In the genomic region with DNA sequence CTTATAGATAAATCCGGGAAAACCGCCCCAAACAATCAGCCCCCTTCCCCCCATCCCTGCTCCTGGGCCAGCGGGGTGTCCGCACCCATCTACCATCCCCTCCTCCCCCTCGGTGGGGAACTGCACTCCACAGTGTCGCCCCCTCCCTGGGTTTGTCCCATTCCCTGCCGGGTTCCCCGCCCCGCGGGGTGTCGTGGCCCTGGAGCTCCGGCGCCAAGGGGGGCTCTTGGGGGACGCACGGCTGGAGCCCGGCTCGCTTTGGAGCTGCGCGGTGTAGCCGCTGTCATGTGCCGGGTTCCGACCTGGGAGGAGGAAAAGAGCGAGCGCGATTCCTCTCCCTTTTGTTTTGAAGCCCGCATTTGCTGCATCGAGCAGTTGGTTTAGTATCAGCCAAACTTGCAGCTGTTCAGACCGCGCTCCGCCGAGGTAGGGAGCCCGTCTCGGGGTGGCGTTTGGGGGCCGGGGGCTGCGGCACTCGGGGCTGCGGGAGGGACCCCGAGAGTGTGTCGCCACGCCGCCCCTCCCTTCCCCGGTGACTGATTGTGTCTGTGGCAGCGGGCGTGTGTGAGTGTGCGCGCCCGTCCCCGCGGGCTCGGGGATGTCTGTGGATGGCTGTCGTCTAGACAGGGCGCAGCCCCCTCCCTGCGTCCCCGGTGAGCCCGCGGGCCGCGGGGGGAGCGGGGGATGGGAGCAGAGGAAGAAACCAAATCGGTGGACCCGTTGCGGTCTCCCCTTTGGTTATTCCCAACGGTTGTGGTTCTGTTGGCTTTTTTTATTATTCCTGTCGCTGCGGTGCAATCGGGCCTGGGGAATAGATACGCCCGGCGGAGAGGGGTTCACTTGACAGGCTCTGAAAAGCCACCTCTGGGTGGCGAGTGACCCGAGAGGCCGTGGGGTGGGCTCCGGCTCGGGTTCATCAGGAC, we compare ENCODE assay signal across 9 cellular contexts. TPM values are rescaled to one million over a fixed set of nuclear protein-coding genes. Genes with fewer than 3 reads are reported as not detected.
DNase-seq lines count a peak whose midpoint lies in the region; ATAC-seq, FAIRE-seq and TF ChIP-seq lines count a peak whose summit lies in the region.
"Had no signal": no experiment of that assay in that cellular context is flagged by ENCODE, and none has a peak within 500 bp of the region (broad histone marks: within the 10 kb centered on the region; RNA-seq: fewer than 3 reads in every experiment).

No MANE protein-coding gene starts in this region.

- TF ChIP-seq EP300 in A549 (IDR thresholded peaks at IDR 0.05), result no peak

- H3K4me1 ChIP-seq in A549 (peaks cover 34% of the 10 kb centered on the region), OCI-LY7 (ENCODE audit: insufficient read depth, low read length, poor library complexity, severe bottlenecking) (no peaks in the 10 kb centered on the region), foreskin keratinocyte (peaks cover 12% of the 10 kb centered on the region), upper lobe of right lung (peaks cover 7% of the 10 kb centered on the region)

- POLR2A ChIA-PET in A549 (lab: Yijun Ruan, JAX), result no interaction called here
- POLR2A ChIA-PET in OCI-LY7 (lab: Charles Lee), result no interaction called here

- H2AFZ ChIP-seq in OCI-LY7 (ENCODE audit: low read length), result no peak overlapping the region

- CTCF ChIA-PET in A549 (lab: Yijun Ruan, JAX), result interaction anchor here (0.8 kb wide), 2 partner anchors 64 to 513 kb away, joined by 3 to 5 read pairs; no protein-coding TSS in a partner anchor
- CTCF ChIA-PET in OCI-LY7 (lab: Charles Lee; ENCODE audit: unreplicated experiment), result interaction anchor here (0.7 kb wide), 1 partner anchor 96 kb away, joined by 5 read pairs; no protein-coding TSS in a partner anchor
- CTCF ChIA-PET in activated naive CD4-positive, alpha-beta T cell treated with anti-CD3 and anti-CD28 coated beads for 36 hours (lab: Charles Lee), result no interaction called here

- WGBS in A549 (ENCODE audit: missing lambda C conversion rate), result 0% methylated on average over 12 of the region's 75 CpGs

- TF ChIP-seq POLR2A in A549 (IDR thresholded peaks at IDR 0.05; ENCODE audit: low read length), result no peak

- TF ChIP-seq CTCF in A549 (IDR thresholded peaks at IDR 0.05) (no peak), GM20000 (IDR thresholded peaks at IDR 0.05; ENCODE audit: extremely low read depth, missing control alignments) (no peak), OCI-LY7 (conservative IDR thresholded peaks at IDR 0.05; ENCODE audit: low read length) (no peak), foreskin keratinocyte (conservative IDR thresholded peaks at IDR 0.05) (no peak), nephron (IDR thresholded peaks at IDR 0.05; ENCODE audit: unreplicated experiment in 3 of 3) (no peak), upper lobe of right lung (IDR thresholded peaks at IDR 0.05) (no peak)

- H3K79me2 ChIP-seq in OCI-LY7 (ENCODE audit: insufficient read depth, low read depth, low read length), result no peaks in the 10 kb centered on the region

- H3K27me3 ChIP-seq in foreskin keratinocyte (no peaks in the 10 kb centered on the region), upper lobe of right lung (no peaks in the 10 kb centered on the region)

- H3K4me3 Mint-ChIP-seq in activated naive CD4-positive, alpha-beta T cell treated with anti-CD3 and anti-CD28 coated beads for 36 hours, result peak overlapping the region; percentile 87
- peak overlapping the region; percentile 94 to 97 (median 95) for H3K4me3 Mint-ChIP-seq in nephron

- no peak for TF ChIP-seq RAD21 in A549 (conservative IDR thresholded peaks at IDR 0.05 in 1 of 2, IDR thresholded peaks at IDR 0.05 in 1 of 2)

- no peaks in the 10 kb centered on the region for H4K20me1 ChIP-seq in OCI-LY7 (ENCODE audit: insufficient read depth, low read length)

- H3K27me3 Mint-ChIP-seq in activated naive CD4-positive, alpha-beta T cell treated with anti-CD3 and anti-CD28 coated beads for 36 hours (ENCODE audit: low read depth), result peaks cover 17% of the 10 kb centered on the region
- H3K27me3 Mint-ChIP-seq in nephron (ENCODE audit: low read depth), result peaks cover 14% of the 10 kb centered on the region

- H3K4me2 ChIP-seq in A549 (peak overlapping the region; percentile 81), OCI-LY7 (ENCODE audit: low read length) (peak overlapping the region; percentile 44; the same call in 1 of the 2 replicates)

- peak overlapping the region; percentile 84 to 98 for H3K27ac ChIP-seq in A549
- H3K27ac ChIP-seq in OCI-LY7 (ENCODE audit: low read depth, low read length, poor library complexity, severe bottlenecking), result no peak overlapping the region
- peak overlapping the region; percentile 68 for H3K27ac ChIP-seq in foreskin keratinocyte
- H3K27ac ChIP-seq in upper lobe of right lung, result peak overlapping the region; percentile 76

- H3K4me3 ChIP-seq in A549 (peak overlapping the region; percentile 82), OCI-LY7 (ENCODE audit: low read depth, low read length, poor library complexity, severe bottlenecking) (no peak overlapping the region), upper lobe of right lung (peak overlapping the region; percentile 75)

- peak; percentile 8 to 39 for DNase-seq in A549 (ENCODE audit: low read depth in 1 of 2, low spot score in 1 of 2)
- DNase-seq in GM20000 (ENCODE audit: low spot score), result peak; percentile 60
- no peak for DNase-seq in OCI-LY7 (ENCODE audit: low spot score)
- peak; percentile 37 for DNase-seq in activated naive CD4-positive, alpha-beta T cell treated with anti-CD3 and anti-CD28 coated beads for 36 hours
- DNase-seq in foreskin keratinocyte, result peak in 1 of 2 donors; percentile 61
- peak; percentile 76 for DNase-seq in upper lobe of right lung

- no TSS peak for BruUV-seq in OCI-LY7 (replicated peaks; lab: Mats Ljungman, UMichigan)

- no peaks in the 10 kb centered on the region for H3K9me3 ChIP-seq in A549
- H3K9me3 ChIP-seq in OCI-LY7 (ENCODE audit: low read length), result no peaks in the 10 kb centered on the region
- H3K9me3 ChIP-seq in upper lobe of right lung, result no peaks in the 10 kb centered on the region

- no peaks in the 10 kb centered on the region for H3K9me2 ChIP-seq in OCI-LY7 (ENCODE audit: insufficient read depth, low read length)

- ATAC-seq in A549 (peak; percentile 45 to 55), foreskin keratinocyte (peak; percentile 38), upper lobe of right lung (peak; percentile 6), GM21529 (IDR thresholded peaks at IDR 0.05; ENCODE audit: unreplicated experiment) (no peak)

- H3K9me3 Mint-ChIP-seq in activated naive CD4-positive, alpha-beta T cell treated with anti-CD3 and anti-CD28 coated beads for 36 hours, result no peaks in the 10 kb centered on the region
- no peaks in the 10 kb centered on the region for H3K9me3 Mint-ChIP-seq in nephron

- no peaks in the 10 kb centered on the region for H3K36me3 ChIP-seq in OCI-LY7 (ENCODE audit: insufficient read depth, low read length)
- H3K36me3 ChIP-seq in upper lobe of right lung, result no peaks in the 10 kb centered on the region

- H3K36me3 Mint-ChIP-seq in activated naive CD4-positive, alpha-beta T cell treated with anti-CD3 and anti-CD28 coated beads for 36 hours (ENCODE audit: low read depth), result no peaks in the 10 kb centered on the region
- no peaks in the 10 kb centered on the region for H3K36me3 Mint-ChIP-seq in nephron (ENCODE audit: low read depth)

- no peak overlapping the region for H3K27ac Mint-ChIP-seq in activated naive CD4-positive, alpha-beta T cell treated with anti-CD3 and anti-CD28 coated beads for 36 hours
- H3K27ac Mint-ChIP-seq in nephron, result peak overlapping the region; percentile 80 to 96 (median 90)

- FAIRE-seq in A549 (lab: Jason Lieb, UNC), result no peak
- FAIRE-seq: islet of Langerhans had no signal

- H3K4me1 Mint-ChIP-seq in activated naive CD4-positive, alpha-beta T cell treated with anti-CD3 and anti-CD28 coated beads for 36 hours (ENCODE audit: low read depth), result peaks cover 7% of the 10 kb centered on the region
- peaks cover 38% of the 10 kb centered on the region for H3K4me1 Mint-ChIP-seq in nephron

- intact Hi-C loops in OCI-LY7 (cut with micrococcal nuclease; ENCODE audit: unreplicated experiment) (no loop called here), upper lobe of right lung (cut with DNase I) (no loop called here)
- intact Hi-C loops in activated naive CD4-positive, alpha-beta T cell treated with anti-CD3 and anti-CD28 coated beads for 36 hours (cut with micrococcal nuclease), result loop anchor here (10.0 kb wide), 1 partner anchor 405 kb away; no protein-coding TSS in a partner anchor

TF ChIP-seq in A549, 52 proteins besides CTCF, POLR2A, EP300 and RAD21:
- TF ChIP-seq BHLHE40 (IDR thresholded peaks at IDR 0.05; ENCODE audit: low read depth, low read length) (no peak), JUN (IDR thresholded peaks at IDR 0.05) (no peak), FOXS1 (CRISPR knock-in tag; IDR thresholded peaks at IDR 0.05) (no peak), MAFK (IDR thresholded peaks at IDR 0.05; ENCODE audit: partially characterized antibody) (no peak), ZSCAN20 (CRISPR knock-in tag; IDR thresholded peaks at IDR 0.05) (no peak)
- TF ChIP-seq, protein P1, sequence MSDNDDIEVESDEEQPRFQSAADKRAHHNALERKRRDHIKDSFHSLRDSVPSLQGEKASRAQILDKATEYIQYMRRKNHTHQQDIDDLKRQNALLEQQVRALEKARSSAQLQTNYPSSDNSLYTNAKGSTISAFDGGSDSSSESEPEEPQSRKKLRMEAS (IDR thresholded peaks at IDR 0.05), result peak; percentile 40; the same call in 1 of the 2 replicates

RNA-seq across cellular contexts. Expression of a gene that starts 0.8 kb away (rescaled TPM):
- polyA plus RNA-seq in A549 (2011; rRNA removed) (14.6 and 17.0 TPM in 2 replicates), A549 (2017; fragmentation: RNase III; extraction: RNeasy Plus Mini Kit Qiagen cat#74134 plus additional on column Dnase treatment) (23.0 to 30.0 TPM (median 24.7 TPM) in 3 replicates), foreskin keratinocyte (20.8 and 22.1 TPM in 2 replicates)
- polyA plus RNA-seq in A549 (2012; cell fraction: cytosol; rRNA removed), result 12.5 and 15.6 TPM in 2 replicates
- polyA plus RNA-seq in A549 (2012; cell fraction: nucleus; rRNA removed), result 55.4 and 60.4 TPM in 2 replicates
- polyA minus RNA-seq in A549 (2011; rRNA and poly(A)+ RNA removed), result 18.0 and 26.5 TPM in 2 replicates
- total RNA-seq in OCI-LY7 (2014; rRNA removed; shearing (Covaris generic)), result 0.06 TPM in 1 of 2 replicates, not detected in the other
- total RNA-seq in OCI-LY7 (2022) (0.38 TPM in 1 of 2 replicates, not detected in the other), foreskin keratinocyte (22.3 TPM in 2 replicates), upper lobe of right lung (72.4 TPM)
- total RNA-seq in activated naive CD4-positive, alpha-beta T cell treated with anti-CD3 and anti-CD28 coated beads for 36 hours, result 1 to 10 TPM; 3.6 to 4.1 TPM
